ENCODE assay signal across 1 cellular context in genomic region chr17:65656390-65657250, GRCh38.
A peak's percentile ranks its signal among the peaks of the same experiment; 100 is the strongest.
TF ChIP-seq lines count a peak whose summit lies in the region.

No MANE protein-coding gene starts in this region.

TF ChIP-seq in HepG2, 621 proteins besides CTCF, POLR2A, EP300 and RAD21 (continued from another document):
- TF ChIP-seq MXD4 (CRISPR knock-in tag; IDR thresholded peaks at IDR 0.05) = no peak
- TF ChIP-seq ZNF142 (CRISPR knock-in tag; IDR thresholded peaks at IDR 0.05) = no peak
- TF ChIP-seq ISL2 (CRISPR knock-in tag; IDR thresholded peaks at IDR 0.05) = peak; percentile 53; the same call in 1 of the 2 replicates
- TF ChIP-seq ZNF644 (CRISPR knock-in tag; IDR thresholded peaks at IDR 0.05; ENCODE audit: low read depth) = peak; percentile 91
- TF ChIP-seq ZBTB2 (CRISPR knock-in tag; IDR thresholded peaks at IDR 0.05; ENCODE audit: low read depth) = no peak
- no peak for TF ChIP-seq DNMT1 (CRISPR knock-in tag; IDR thresholded peaks at IDR 0.05)
- TF ChIP-seq ZNF121 (CRISPR knock-in tag; IDR thresholded peaks at IDR 0.05) = no peak
- TF ChIP-seq PRDM4 (CRISPR knock-in tag; IDR thresholded peaks at IDR 0.05; ENCODE audit: borderline replicate concordance) = no peak
- peak; percentile 32 for TF ChIP-seq THAP11 (CRISPR knock-in tag; IDR thresholded peaks at IDR 0.05)
- TF ChIP-seq NCOA5 (CRISPR knock-in tag; IDR thresholded peaks at IDR 0.05) = no peak
- peak; percentile 45 for TF ChIP-seq NR2F6 (IDR thresholded peaks at IDR 0.05)
- no peak for TF ChIP-seq NR2F6 (CRISPR knock-in tag; IDR thresholded peaks at IDR 0.05)
- no peak for TF ChIP-seq PAX8 (CRISPR knock-in tag; IDR thresholded peaks at IDR 0.05; ENCODE audit: borderline replicate concordance)
- no peak for TF ChIP-seq PHF20 (CRISPR knock-in tag; IDR thresholded peaks at IDR 0.05)
- TF ChIP-seq TFDP1 (CRISPR knock-in tag; IDR thresholded peaks at IDR 0.05; ENCODE audit: borderline replicate concordance) = no peak
- 0 out of 2 replicates have a peak, but pooled peaks have one; percentile 20 for TF ChIP-seq ZNF503 (CRISPR knock-in tag; IDR thresholded peaks at IDR 0.05)
- TF ChIP-seq ZNF430 (CRISPR knock-in tag; IDR thresholded peaks at IDR 0.05) = no peak
- no peak for TF ChIP-seq KDM3A (CRISPR knock-in tag; IDR thresholded peaks at IDR 0.05; ENCODE audit: low read depth)
- no peak for TF ChIP-seq CERS6 (CRISPR knock-in tag; IDR thresholded peaks at IDR 0.05)
- no peak for TF ChIP-seq PBX3 (CRISPR knock-in tag; IDR thresholded peaks at IDR 0.05; ENCODE audit: borderline replicate concordance)
- TF ChIP-seq TRIM22 (IDR thresholded peaks at IDR 0.05) = no peak
- no peak for TF ChIP-seq ZNF850 (CRISPR knock-in tag; conservative IDR thresholded peaks at IDR 0.05)
- TF ChIP-seq THAP8 (CRISPR knock-in tag; IDR thresholded peaks at IDR 0.05; ENCODE audit: borderline replicate concordance) = no peak
- TF ChIP-seq ATF6 (CRISPR knock-in tag; conservative IDR thresholded peaks at IDR 0.05) = no peak
